In the genomic region with DNA sequence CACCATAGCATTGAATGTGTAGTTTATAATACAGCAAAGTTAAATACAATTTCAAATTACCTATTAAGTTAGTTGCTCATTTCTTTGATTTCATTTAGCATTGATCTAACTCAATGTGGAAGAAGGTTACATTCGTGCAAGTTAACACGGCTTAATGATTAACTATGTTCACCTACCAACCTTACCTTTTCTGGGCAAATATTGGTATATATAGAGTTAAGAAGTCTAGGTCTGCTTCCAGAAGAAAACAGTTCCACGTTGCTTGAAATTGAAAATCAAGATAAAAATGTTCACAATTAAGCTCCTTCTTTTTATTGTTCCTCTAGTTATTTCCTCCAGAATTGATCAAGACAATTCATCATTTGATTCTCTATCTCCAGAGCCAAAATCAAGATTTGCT, we compare ENCODE assay signal across 1 cellular context.
TF ChIP-seq lines count a peak whose summit lies in the region.

A gene with protein sequence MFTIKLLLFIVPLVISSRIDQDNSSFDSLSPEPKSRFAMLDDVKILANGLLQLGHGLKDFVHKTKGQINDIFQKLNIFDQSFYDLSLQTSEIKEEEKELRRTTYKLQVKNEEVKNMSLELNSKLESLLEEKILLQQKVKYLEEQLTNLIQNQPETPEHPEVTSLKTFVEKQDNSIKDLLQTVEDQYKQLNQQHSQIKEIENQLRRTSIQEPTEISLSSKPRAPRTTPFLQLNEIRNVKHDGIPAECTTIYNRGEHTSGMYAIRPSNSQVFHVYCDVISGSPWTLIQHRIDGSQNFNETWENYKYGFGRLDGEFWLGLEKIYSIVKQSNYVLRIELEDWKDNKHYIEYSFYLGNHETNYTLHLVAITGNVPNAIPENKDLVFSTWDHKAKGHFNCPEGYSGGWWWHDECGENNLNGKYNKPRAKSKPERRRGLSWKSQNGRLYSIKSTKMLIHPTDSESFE (plus strand): TSS at position 240 of the 400 bp plus-strand sequence. CDS start 47 bp downstream, at position 287.

TF ChIP-seq in HepG2, 621 proteins besides CTCF, POLR2A, EP300 and RAD21 (continued from another document):
- TF ChIP-seq, protein P1, sequence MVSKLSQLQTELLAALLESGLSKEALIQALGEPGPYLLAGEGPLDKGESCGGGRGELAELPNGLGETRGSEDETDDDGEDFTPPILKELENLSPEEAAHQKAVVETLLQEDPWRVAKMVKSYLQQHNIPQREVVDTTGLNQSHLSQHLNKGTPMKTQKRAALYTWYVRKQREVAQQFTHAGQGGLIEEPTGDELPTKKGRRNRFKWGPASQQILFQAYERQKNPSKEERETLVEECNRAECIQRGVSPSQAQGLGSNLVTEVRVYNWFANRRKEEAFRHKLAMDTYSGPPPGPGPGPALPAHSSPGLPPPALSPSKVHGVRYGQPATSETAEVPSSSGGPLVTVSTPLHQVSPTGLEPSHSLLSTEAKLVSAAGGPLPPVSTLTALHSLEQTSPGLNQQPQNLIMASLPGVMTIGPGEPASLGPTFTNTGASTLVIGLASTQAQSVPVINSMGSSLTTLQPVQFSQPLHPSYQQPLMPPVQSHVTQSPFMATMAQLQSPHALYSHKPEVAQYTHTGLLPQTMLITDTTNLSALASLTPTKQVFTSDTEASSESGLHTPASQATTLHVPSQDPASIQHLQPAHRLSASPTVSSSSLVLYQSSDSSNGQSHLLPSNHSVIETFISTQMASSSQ (IDR thresholded peaks at IDR 0.05; ENCODE audit: low read depth): peak; percentile 75
- TF ChIP-seq, protein P1 (CRISPR knock-in tag; IDR thresholded peaks at IDR 0.05; ENCODE audit: borderline replicate concordance): no peak
- TF ChIP-seq HNRNPUL1 (IDR thresholded peaks at IDR 0.05; ENCODE audit: low read depth, low read length) (0 out of 2 replicates have a peak, but pooled peaks have one; percentile 57), SRF (IDR thresholded peaks at IDR 0.05; ENCODE audit: low read depth, low read length) (peak; percentile 62; the same call in 1 of the 2 replicates), CBX5 (CRISPR knock-in tag; IDR thresholded peaks at IDR 0.05; ENCODE audit: borderline replicate concordance) (no peak), ZNF83 (CRISPR knock-in tag; IDR thresholded peaks at IDR 0.05; ENCODE audit: borderline replicate concordance) (no peak), ZNF652 (CRISPR knock-in tag; IDR thresholded peaks at IDR 0.05; ENCODE audit: borderline replicate concordance, low read depth) (peak; percentile 81; the same call in 1 of the 2 replicates), HOMEZ (CRISPR knock-in tag; IDR thresholded peaks at IDR 0.05; ENCODE audit: low read depth) (peak; percentile 66; the same call in 1 of the 2 replicates), ZNF570 (CRISPR knock-in tag; IDR thresholded peaks at IDR 0.05; ENCODE audit: borderline replicate concordance) (no peak), ZNF225 (CRISPR knock-in tag; IDR thresholded peaks at IDR 0.05) (no peak), TCF7L2 (IDR thresholded peaks at IDR 0.05; ENCODE audit: low read depth, low read length) (no peak), ZNF562 (CRISPR knock-in tag; IDR thresholded peaks at IDR 0.05; ENCODE audit: borderline replicate concordance) (no peak)
- TF ChIP-seq, protein P2, sequence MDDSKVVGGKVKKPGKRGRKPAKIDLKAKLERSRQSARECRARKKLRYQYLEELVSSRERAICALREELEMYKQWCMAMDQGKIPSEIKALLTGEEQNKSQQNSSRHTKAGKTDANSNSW (CRISPR knock-in tag; IDR thresholded peaks at IDR 0.05; ENCODE audit: borderline replicate concordance): no peak
